In genomic region chr3:61858054-61858453, GRCh38 we compare ENCODE assay signal across 9 cellular contexts.
DNase-seq lines count a peak whose midpoint lies in the region; ATAC-seq and TF ChIP-seq lines count a peak whose summit lies in the region.
"Had no signal": no experiment of that assay in that cellular context is flagged by ENCODE, and none has a peak within 500 bp of the region (broad histone marks: within the 10 kb centered on the region; RNA-seq: fewer than 3 reads in every experiment).

No MANE protein-coding gene starts in this region.

- no peak for ATAC-seq in HG03442 (IDR thresholded peaks at IDR 0.05; ENCODE audit: unreplicated experiment)

- no peak overlapping the region for H3K4me3 Mint-ChIP-seq in osteocyte (ENCODE audit: unreplicated experiment)
- H3K4me3 Mint-ChIP-seq in activated CD4-positive, alpha-beta T cell treated with anti-CD3 and anti-CD28 coated beads, Interleukin-2, amount 10 ng/mL, durations not matched to agents 24 days and 14 days: no peak overlapping the region

- DNase-seq in GM13976 (ENCODE audit: low spot score) (no peak), NCI-H2107 treated with DMSO at 0.1 percent for 48 hours (lab: John Stamatoyannopoulos, UW; ENCODE audit: unreplicated experiment) (peak; percentile 51), dermis microvascular lymphatic vessel endothelial cell (ENCODE audit: low read depth in 2 of 2) (peak; percentile 23 to 54), osteocyte (ENCODE audit: extremely low spot score, unreplicated experiment) (no peak), cerebellar nuclear complex (lab: John Stamatoyannopoulos, UW) (no peak)
- DNase-seq in activated CD4-positive, alpha-beta T cell treated with anti-CD3 and anti-CD28 coated beads for 4 hours: no peak
- DNase-seq in activated CD4-positive, alpha-beta T cell treated with anti-CD3 and anti-CD28 coated beads, Interleukin-2, amount 10 ng/mL, durations not matched to agents 24 days and 14 days: no peak
- DNase-seq: head of caudate nucleus had no signal

- TF ChIP-seq CTCF in GM13976 (IDR thresholded peaks at IDR 0.05; ENCODE audit: borderline replicate concordance, control extremely low read depth, extremely low read depth, insufficient read depth, missing control alignments) (peak; percentile 28), osteocyte (IDR thresholded peaks at IDR 0.05) (peak; percentile 68)

- H3K27me3 Mint-ChIP-seq in osteocyte (ENCODE audit: unreplicated experiment): peaks cover 8% of the 10 kb centered on the region
- peaks cover 2% of the 10 kb centered on the region for H3K27me3 Mint-ChIP-seq in activated CD4-positive, alpha-beta T cell treated with anti-CD3 and anti-CD28 coated beads, Interleukin-2, amount 10 ng/mL, durations not matched to agents 24 days and 14 days

- peaks cover 3% of the 10 kb centered on the region for H3K4me1 Mint-ChIP-seq in osteocyte (ENCODE audit: unreplicated experiment)
- no peaks in the 10 kb centered on the region for H3K4me1 Mint-ChIP-seq in activated CD4-positive, alpha-beta T cell treated with anti-CD3 and anti-CD28 coated beads, Interleukin-2, amount 10 ng/mL, durations not matched to agents 24 days and 14 days

- H3K36me3 Mint-ChIP-seq in osteocyte (ENCODE audit: unreplicated experiment): no peaks in the 10 kb centered on the region
- no peaks in the 10 kb centered on the region for H3K36me3 Mint-ChIP-seq in activated CD4-positive, alpha-beta T cell treated with anti-CD3 and anti-CD28 coated beads, Interleukin-2, amount 10 ng/mL, durations not matched to agents 24 days and 14 days (ENCODE audit: low read depth)

- intact Hi-C loops in activated CD4-positive, alpha-beta T cell treated with anti-CD3 and anti-CD28 coated beads, Interleukin-2, amount 10 ng/mL, durations not matched to agents 24 days and 14 days (cut with micrococcal nuclease): no loop called here

- no peaks in the 10 kb centered on the region for H3K9me3 Mint-ChIP-seq in osteocyte (ENCODE audit: unreplicated experiment)
- no peaks in the 10 kb centered on the region for H3K9me3 Mint-ChIP-seq in activated CD4-positive, alpha-beta T cell treated with anti-CD3 and anti-CD28 coated beads, Interleukin-2, amount 10 ng/mL, durations not matched to agents 24 days and 14 days

- no peak overlapping the region for H3K27ac Mint-ChIP-seq in osteocyte (ENCODE audit: unreplicated experiment)
- H3K27ac Mint-ChIP-seq in activated CD4-positive, alpha-beta T cell treated with anti-CD3 and anti-CD28 coated beads, Interleukin-2, amount 10 ng/mL, durations not matched to agents 24 days and 14 days: no peak overlapping the region

- in situ Hi-C loops in GM13976 (cut with MboI; ENCODE audit: low sequenced_read_pairs, unreplicated experiment): loop anchor here (10.0 kb wide), 1 partner anchor 327 kb away; no protein-coding TSS in a partner anchor

Comparison
In these comparisons a context has a peak if more than half of its experiments do, and no peak if none do; other contexts are left out.
1. DNase-seq: peak in NCI-H2107 treated with DMSO at 0.1 percent for 48 hours (single experiment) and dermis microvascular lymphatic vessel endothelial cell (2 of 2); none in GM13976 (single experiment), osteocyte (single experiment), activated CD4-positive, alpha-beta T cell treated with anti-CD3 and anti-CD28 coated beads for 4 hours (0 of 2), cerebellar nuclear complex (0 of 2) and activated CD4-positive, alpha-beta T cell treated with anti-CD3 and anti-CD28 coated beads, Interleukin-2, amount 10 ng/mL, durations not matched to agents 24 days and 14 days (single experiment).